8 cellular contexts compared by ENCODE assay signal in the genomic region with DNA sequence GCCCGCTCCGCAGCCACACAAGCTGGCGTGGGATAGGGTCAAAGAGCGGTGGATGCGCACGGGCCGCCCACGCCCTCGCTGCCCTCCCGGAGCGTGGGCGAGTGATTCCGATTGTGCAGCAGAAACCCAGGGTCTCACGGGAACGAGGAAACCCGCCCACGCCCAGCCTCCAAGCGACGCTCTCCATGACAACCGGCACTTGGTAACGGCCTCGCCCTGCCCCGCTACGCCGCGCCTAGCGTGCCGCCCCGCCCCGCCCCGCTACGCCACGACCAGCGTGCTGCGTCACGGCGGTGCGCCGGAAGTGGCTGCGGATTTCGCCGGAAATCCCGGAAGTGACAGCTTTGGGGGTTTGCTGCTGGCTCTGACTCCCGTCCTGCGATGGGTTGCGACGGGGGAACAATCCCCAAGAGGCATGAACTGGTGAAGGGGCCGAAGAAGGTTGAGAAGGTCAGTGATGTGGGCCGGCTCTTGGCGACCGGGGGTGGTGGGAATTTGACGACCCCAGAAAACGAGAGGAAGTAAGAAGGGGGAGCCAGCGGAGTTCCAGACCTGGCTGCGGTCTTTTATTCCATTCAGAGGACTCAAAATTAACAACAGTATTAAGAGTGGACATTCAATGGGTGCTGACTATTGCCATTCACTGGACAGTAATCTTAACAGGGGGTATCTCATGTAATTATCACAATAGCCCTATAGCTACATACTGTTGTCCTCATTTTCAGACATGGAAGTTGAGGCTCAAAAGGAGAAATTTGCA. TPM values are rescaled to one million over a fixed set of nuclear protein-coding genes. Genes with fewer than 3 reads are reported as not detected.
DNase-seq lines count a peak whose midpoint lies in the region; ATAC-seq and TF ChIP-seq lines count a peak whose summit lies in the region.

TSS of gene RTF2 (plus strand) at position 311 of the 760 bp plus-strand sequence. CDS start at position 382, 71 bp downstream.

- POLR2A ChIA-PET in CD8-positive, alpha-beta memory T cell (lab: Charles Lee): interaction anchor here (1.4 kb wide), 1 partner anchor 76 kb away, joined by 7 read pairs; the partner anchor contains the start of genes AURKA and CSTF1

- peaks cover 0 to 38% (median 1%) of the 10 kb centered on the region in 3 donors for H3K36me3 Mint-ChIP-seq in CD8-positive, alpha-beta memory T cell

- TF ChIP-seq CTCF in lung (IDR thresholded peaks at IDR 0.05; ENCODE audit: control extremely low read depth, extremely low read depth): no peak

- peaks cover 42 to 57% (median 47%) of the 10 kb centered on the region in 3 donors for H3K4me1 Mint-ChIP-seq in CD8-positive, alpha-beta memory T cell

- no peaks in the 10 kb centered on the region for H3K27me3 ChIP-seq in CD8-positive, alpha-beta memory T cell (ENCODE audit: insufficient read depth, low read length, poor library complexity, severe bottlenecking)
- no peaks in the 10 kb centered on the region for H3K27me3 ChIP-seq in lung (ENCODE audit: control insufficient read depth, insufficient read depth)

- CTCF ChIA-PET in CD8-positive, alpha-beta memory T cell (lab: Charles Lee): interaction anchor here (1.4 to 2.0 kb wide), 4 partner anchors 40 to 73 kb away, joined by 3 to 6 read pairs (median 5); no protein-coding TSS in a partner anchor

- peak within 1 kb of the TSS; percentile 95 for H3K27ac ChIP-seq in CD8-positive, alpha-beta memory T cell (ENCODE audit: low read depth, low read length)
- H3K27ac ChIP-seq in lung (ENCODE audit: low read depth in 1 of 2, low read length in 1 of 2): peak within 1 kb of the TSS; percentile 76 to 88

- 0% methylated on average over 55 of the region's 55 CpGs for WGBS in lung, 2 donors

- H3K36me3 ChIP-seq in CD8-positive, alpha-beta memory T cell (ENCODE audit: insufficient read depth, low read length): peaks cover 4% of the 10 kb centered on the region
- H3K36me3 ChIP-seq in lung (ENCODE audit: control insufficient read depth in 2 of 2, insufficient read depth in 2 of 2, low read length in 2 of 2): peaks cover 4 to 5% of the 10 kb centered on the region in 2 donors

- peak within 1 kb of the TSS; percentile 98 to 100 (median 99) for H3K4me3 Mint-ChIP-seq in CD8-positive, alpha-beta memory T cell

- H3K9me3 ChIP-seq in CD8-positive, alpha-beta memory T cell (ENCODE audit: low read length): no peaks in the 10 kb centered on the region
- no peaks in the 10 kb centered on the region for H3K9me3 ChIP-seq in lung (ENCODE audit: control insufficient read depth in 2 of 2, insufficient read depth in 1 of 2, low read length in 1 of 2)

- peak within 1 kb of the TSS; percentile 84 for H3K4me3 ChIP-seq in CD8-positive, alpha-beta memory T cell (ENCODE audit: low read length)
- peak within 1 kb of the TSS; percentile 75 for H3K4me3 ChIP-seq in lung

- peaks cover 0 to 2% of the 10 kb centered on the region in 2 donors for H3K27me3 Mint-ChIP-seq in CD8-positive, alpha-beta memory T cell

- H3K27ac Mint-ChIP-seq in CD8-positive, alpha-beta memory T cell: peak within 1 kb of the TSS; percentile 99 to 100 (median 100)

- ATAC-seq in GM19467 (IDR thresholded peaks at IDR 0.05; ENCODE audit: unreplicated experiment) (peak; percentile 98), lung (ENCODE audit: insufficient read depth, low FRiP score) (peak; percentile 98)

- H3K9me3 Mint-ChIP-seq in CD8-positive, alpha-beta memory T cell: no peaks in the 10 kb centered on the region

- H3K4me1 ChIP-seq in CD8-positive, alpha-beta memory T cell (ENCODE audit: insufficient read depth, low read length): peaks cover 43% of the 10 kb centered on the region
- peaks cover 0 to 8% of the 10 kb centered on the region in 2 donors for H3K4me1 ChIP-seq in lung (ENCODE audit: control insufficient read depth in 2 of 2, insufficient read depth in 2 of 2, low read length in 2 of 2)

- DNase-seq in CD8-positive, alpha-beta memory T cell: peak; percentile 93 to 98 (median 96)
- DNase-seq in HPDE6-E6E7 (ENCODE audit: extremely low spot score) (peak; percentile 98), NK-92 (lab: John Stamatoyannopoulos, UW; ENCODE audit: unreplicated experiment) (peak; percentile 44), lung (ENCODE audit: low spot score) (peak; percentile 94)
- peak; percentile 86 to 96 for DNase-seq in activated CD8-positive, alpha-beta memory T cell treated with anti-CD3 and anti-CD28 coated beads for 1 hour (ENCODE audit: extremely low read depth in 1 of 2, low read depth in 1 of 2)
- DNase-seq in effector CD4-positive, alpha-beta T cell: peak; percentile 94
- DNase-seq in stimulated activated CD4-positive, alpha-beta T cell treated with anti-CD3 and anti-CD28 coated beads, TNF-alpha, amount 100 ng/mL, for 24 hours (ENCODE audit: low read depth in 3 of 3): peak; percentile 92 to 96 (median 94)

RNA-seq across cellular contexts. Expression of gene RTF2, which starts in this region (rescaled TPM):
- total RNA-seq in CD8-positive, alpha-beta memory T cell: 10 to 100 TPM; 82.5 to 85.1 TPM
- 121 TPM for polyA plus RNA-seq in CD8-positive, alpha-beta memory T cell
- 10 to 100 TPM; 71.5 to 98.8 TPM for total RNA-seq in lung
- polyA plus RNA-seq in lung: 100 to 1,000 TPM in 1 of 2 donors, 10 to 100 TPM in 1; 63.8 to 103 TPM

Comparison
In these comparisons a context has a peak if more than half of its experiments do, and no peak if none do; other contexts are left out.
1. Peak in every context shown above with its lines: DNase-seq, ATAC-seq, H3K4me3 ChIP-seq and H3K27ac ChIP-seq.
2. DNase-seq: peak in every context shown above with its lines; median percentile 98 in HPDE6-E6E7; 96 in CD8-positive, alpha-beta memory T cell; 94 in effector CD4-positive, alpha-beta T cell; 94 in lung; 94 in stimulated activated CD4-positive, alpha-beta T cell treated with anti-CD3 and anti-CD28 coated beads, TNF-alpha, amount 100 ng/mL, for 24 hours; 91 in activated CD8-positive, alpha-beta memory T cell treated with anti-CD3 and anti-CD28 coated beads for 1 hour; 44 in NK-92.